ENCODE assay signal across 23 cellular contexts in the genomic region with DNA sequence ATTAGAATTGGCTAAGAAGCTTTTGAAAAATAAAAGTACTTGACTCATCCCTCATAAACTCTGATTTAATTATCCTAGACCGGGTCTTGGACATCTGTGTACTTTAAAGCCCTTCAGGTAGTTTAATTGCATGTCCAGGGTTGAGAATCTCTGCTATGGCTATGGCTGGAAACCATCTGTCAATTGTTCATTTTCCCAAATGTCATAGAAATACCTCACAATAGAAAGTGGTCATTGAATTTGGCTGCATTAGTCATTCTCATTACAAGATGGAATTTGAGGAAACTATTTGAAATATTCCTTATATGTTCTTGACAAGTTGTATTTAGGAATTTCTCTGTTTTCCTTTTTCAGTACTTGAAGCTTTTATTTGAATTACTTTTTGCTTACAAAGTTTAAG.
"Had no signal": no experiment of that assay in that cellular context is flagged by ENCODE, and none has a peak within 500 bp of the region (broad histone marks: within the 10 kb centered on the region; RNA-seq: fewer than 3 reads in every experiment).

No MANE protein-coding gene starts in this region.

- DNase-seq: activated CD4-positive, alpha-beta memory T cell treated with anti-CD3 and anti-CD28 coated beads, Interleukin-2, amount 10 ng/mL, durations not matched to agents 7 days and 5 days; activated CD4-positive, alpha-beta T cell treated with anti-CD3 and anti-CD28 coated beads for 1 hour; activated CD4-positive, alpha-beta T cell treated with anti-CD3 and anti-CD28 coated beads, Interleukin-2, amount 10 ng/mL, durations not matched to agents 7 days and 5 days; activated gamma-delta T cell treated with Interleukin-2 at 50 U/mL for 16 hours; activated naive CD4-positive, alpha-beta T cell treated with anti-CD3 and anti-CD28 coated beads, Interleukin-2, amount 50 U/mL, for 16 hours; activated T-cell treated with anti-CD3 and anti-CD28 coated beads, Interleukin-2, amount 50 U/mL, for 4 hours; amniotic stem cell; central memory CD4-positive, alpha-beta T cell; endodermal cell; foreskin keratinocyte; heart right ventricle; midbrain; naive thymus-derived CD4-positive, alpha-beta T cell; ovary; right lobe of liver; stimulated activated CD4-positive, alpha-beta T cell treated with anti-CD3 and anti-CD28 coated beads, Interleukin-12 subunit alpha, Interleukin-12 subunit beta, amount 100 ng/mL, for 4 hours; stimulated activated CD4-positive, alpha-beta T cell treated with anti-CD3 and anti-CD28 coated beads, Interleukin-4, amount 100 ng/mL, for 1 hour; stimulated activated naive CD8-positive, alpha-beta T cell treated with anti-CD3 and anti-CD28 coated beads, Interleukin-15, Interleukin-2, amounts not matched to agents 100 U/mL and 50 U/mL, for 24 hours; testis; uterus had no signal

- ATAC-seq: activated T-cell treated with anti-CD3 and anti-CD28 coated beads, Interleukin-2, amount 50 U/mL, for 4 hours; activated T-helper 17 cell treated with anti-CD3 and anti-CD28 coated beads, Interleukin-2, amount 50 U/mL, for 72 hours; esophagus mucosa; foreskin keratinocyte; heart right ventricle; naive thymus-derived CD4-positive, alpha-beta T cell; right lobe of liver; stimulated activated naive CD8-positive, alpha-beta T cell treated with anti-CD3 and anti-CD28 coated beads, Interleukin-15, Interleukin-2, amounts not matched to agents 100 U/mL and 50 U/mL, for 24 hours; WTC11 had no signal
